In genomic region chr21:20998886-20999285, GRCh38 we compare ENCODE assay signal across 2 cellular contexts.
TF ChIP-seq lines count a peak whose summit lies in the region.

No MANE protein-coding gene starts in this region.

TF ChIP-seq in HEK293, 187 proteins besides CTCF, POLR2A, EP300 and RAD21 (continued from another document):
- no peak for TF ChIP-seq ZBTB49 (tag by site-specific recombination; IDR thresholded peaks at IDR 0.05; ENCODE audit: low read depth)
- no peak for TF ChIP-seq ZNF133 (tag by site-specific recombination; IDR thresholded peaks at IDR 0.05)
- TF ChIP-seq KLF9 (tag by site-specific recombination; IDR thresholded peaks at IDR 0.05; ENCODE audit: low read depth) = no peak
- TF ChIP-seq PRDM1 (tag by site-specific recombination; IDR thresholded peaks at IDR 0.05) = no peak
- TF ChIP-seq ZNF221 (tag by site-specific recombination; IDR thresholded peaks at IDR 0.05; ENCODE audit: borderline replicate concordance) = no peak
- TF ChIP-seq SCRT1 (tag by site-specific recombination; IDR thresholded peaks at IDR 0.05; ENCODE audit: borderline replicate concordance) = no peak
- no peak for TF ChIP-seq ZNF645 (tag by site-specific recombination; IDR thresholded peaks at IDR 0.05)
- TF ChIP-seq HOXD13 (CRISPR knock-in tag; IDR thresholded peaks at IDR 0.05; ENCODE audit: borderline replicate concordance) = no peak
- no peak for TF ChIP-seq ZNF555 (tag by site-specific recombination; conservative IDR thresholded peaks at IDR 0.05)
- TF ChIP-seq KLF10 (tag by site-specific recombination; IDR thresholded peaks at IDR 0.05) = no peak

TF ChIP-seq in WTC11, 78 proteins besides CTCF, POLR2A, EP300 and RAD21 (continued from another document):
- no peak for TF ChIP-seq AFF4 (CRISPR knock-in tag; IDR thresholded peaks at IDR 0.05; ENCODE audit: borderline replicate concordance)
- no peak for TF ChIP-seq ZNF219 (CRISPR knock-in tag; IDR thresholded peaks at IDR 0.05; ENCODE audit: borderline replicate concordance)
- no peak for TF ChIP-seq ZNF416 (CRISPR knock-in tag; IDR thresholded peaks at IDR 0.05)
